In genomic region chr14:64725879-64726584, GRCh38 we compare ENCODE assay signal across 14 cellular contexts. TPM values are rescaled to one million over a fixed set of nuclear protein-coding genes. Genes with fewer than 3 reads are reported as not detected.
DNase-seq lines count a peak whose midpoint lies in the region; ATAC-seq and TF ChIP-seq lines count a peak whose summit lies in the region.
"Had no signal": no experiment of that assay in that cellular context is flagged by ENCODE, and none has a peak within 500 bp of the region (broad histone marks: within the 10 kb centered on the region; RNA-seq: fewer than 3 reads in every experiment).

No MANE protein-coding gene starts in this region.

- CTCF ChIA-PET in MCF 10A (lab: Yijun Ruan, JAX) = interaction anchor here (0.7 to 3.8 kb wide), 4 partner anchors 38 to 185 kb away, joined by 3 to 19 read pairs (median 4); no protein-coding TSS in a partner anchor

- peaks cover 40% of the 10 kb centered on the region for H3K4me1 Mint-ChIP-seq in MCF 10A (ENCODE audit: insufficient read depth, unreplicated experiment)
- H3K4me1 Mint-ChIP-seq: B cell had no signal

- TF ChIP-seq CTCF in MCF 10A (IDR thresholded peaks at IDR 0.05; ENCODE audit: unreplicated experiment) (no peak), mucosa of descending colon (IDR thresholded peaks at IDR 0.05) (no peak)

- no peak overlapping the region for H3K18ac ChIP-seq in mesendoderm (ENCODE audit: low read length)

- H3K36me3 Mint-ChIP-seq in MCF 10A (ENCODE audit: insufficient read depth, unreplicated experiment) = peaks cover 29% of the 10 kb centered on the region
- H3K36me3 Mint-ChIP-seq: activated naive CD8-positive, alpha-beta T cell treated with anti-CD3 and anti-CD28 coated beads, Interleukin-2, amount 10 ng/mL, durations not matched to agents 7 days and 5 days had no signal

- peak overlapping the region; percentile 23 for H3K4me3 Mint-ChIP-seq in MCF 10A (ENCODE audit: unreplicated experiment)
- H3K4me3 Mint-ChIP-seq: activated naive CD8-positive, alpha-beta T cell treated with anti-CD3 and anti-CD28 coated beads, Interleukin-2, amount 10 ng/mL, durations not matched to agents 7 days and 5 days; B cell had no signal

- H3K4me2 ChIP-seq in mesendoderm (ENCODE audit: low read length) = no peak overlapping the region

- H3K27me3 Mint-ChIP-seq in MCF 10A (ENCODE audit: insufficient read depth, unreplicated experiment) = no peaks in the 10 kb centered on the region

- peaks cover 24% of the 10 kb centered on the region for H3K79me1 ChIP-seq in mesendoderm (ENCODE audit: low read length)

- ATAC-seq in right cardiac atrium (no peak), Right ventricle myocardium inferior (no peak), GM19397 (IDR thresholded peaks at IDR 0.05; ENCODE audit: unreplicated experiment) (no peak), mucosa of descending colon (no peak), GM21737 (IDR thresholded peaks at IDR 0.05; ENCODE audit: unreplicated experiment) (no peak)
- ATAC-seq: stimulated activated naive CD8-positive, alpha-beta T cell treated with anti-CD3 and anti-CD28 coated beads, Interleukin-15, Interleukin-2, amounts not matched to agents 100 U/mL and 50 U/mL, for 24 hours had no signal

- H3K9ac ChIP-seq in mesendoderm (ENCODE audit: low read length) = no peak overlapping the region

- POLR2A ChIA-PET in MCF 10A (lab: Yijun Ruan, JAX) = interaction anchor here (0.8 to 15.5 kb wide), 13 partner anchors 12 to 102 kb away, joined by 3 to 283 read pairs (median 4); partner anchors contain the start of gene PLEKHG3

- no peak overlapping the region for H3K4me3 ChIP-seq in right cardiac atrium (ENCODE audit: low read length)
- no peak overlapping the region for H3K4me3 ChIP-seq in mesendoderm (ENCODE audit: low read length)
- no peak overlapping the region for H3K4me3 ChIP-seq in mucosa of descending colon
- H3K4me3 ChIP-seq: HAP-1 had no signal

- H2BK120ac ChIP-seq in mesendoderm (ENCODE audit: low read depth, low read length) = no peak overlapping the region

- no peaks in the 10 kb centered on the region for H3K9me3 ChIP-seq in right cardiac atrium (ENCODE audit: control insufficient read depth, low read length)
- H3K9me3 ChIP-seq in mucosa of descending colon = no peaks in the 10 kb centered on the region
- H3K9me3 ChIP-seq: HAP-1 had no signal

- H3K9me3 Mint-ChIP-seq in MCF 10A (ENCODE audit: unreplicated experiment) = no peaks in the 10 kb centered on the region
- H3K9me3 Mint-ChIP-seq: activated naive CD8-positive, alpha-beta T cell treated with anti-CD3 and anti-CD28 coated beads, Interleukin-2, amount 10 ng/mL, durations not matched to agents 7 days and 5 days; neural crest cell had no signal

- WGBS in right cardiac atrium = 93% methylated on average over 6 of the region's 6 CpGs
- no CpG with 5 or more reads among the region's 6 CpGs for whole genome bisulfite sequencing in mesendoderm (ENCODE audit: extremely low coverage, insufficient coverage, low lambda C conversion rate)

- H3K27ac ChIP-seq in right cardiac atrium (ENCODE audit: low read length) (peak overlapping the region; percentile 61), mesendoderm (ENCODE audit: low read depth, low read length) (no peak overlapping the region)

- DNase-seq in right cardiac atrium = no peak
- DNase-seq in Right ventricle myocardium inferior (ENCODE audit: missing footprints) = no peak
- no peak for DNase-seq in MCF 10A (ENCODE audit: unreplicated experiment)
- DNase-seq in mesendoderm = peak; percentile 32
- DNase-seq in stimulated activated CD4-positive, alpha-beta T cell treated with anti-CD3 and anti-CD28 coated beads, Interleukin-1b, Interleukin-23, amount 100 ng/mL, for 48 hours = no peak
- DNase-seq in mucosa of descending colon = no peak
- DNase-seq: activated naive CD8-positive, alpha-beta T cell treated with anti-CD3 and anti-CD28 coated beads, Interleukin-2, amount 10 ng/mL, durations not matched to agents 7 days and 5 days; Kasumi-1; stimulated activated naive CD8-positive, alpha-beta T cell treated with anti-CD3 and anti-CD28 coated beads, Interleukin-15, Interleukin-2, amounts not matched to agents 100 U/mL and 50 U/mL, for 24 hours had no signal

- no peak overlapping the region for H2AK5ac ChIP-seq in mesendoderm (ENCODE audit: low read length)

- no peak overlapping the region for H3K4ac ChIP-seq in mesendoderm (ENCODE audit: low read depth, low read length)

- H3K36me3 ChIP-seq in mesendoderm (ENCODE audit: control insufficient read depth, insufficient read depth, low read length) (peaks cover 5% of the 10 kb centered on the region), mucosa of descending colon (ENCODE audit: low read depth) (no peaks in the 10 kb centered on the region)

- no TSS peak for BruUV-seq in MCF 10A (replicated peaks; lab: Mats Ljungman, UMichigan)

- H3K27ac Mint-ChIP-seq in MCF 10A (ENCODE audit: low read depth, unreplicated experiment) = peak overlapping the region; percentile 90
- H3K27ac Mint-ChIP-seq: activated naive CD8-positive, alpha-beta T cell treated with anti-CD3 and anti-CD28 coated beads, Interleukin-2, amount 10 ng/mL, durations not matched to agents 7 days and 5 days; B cell had no signal

- H3K23ac ChIP-seq in mesendoderm (ENCODE audit: low read length) = no peak overlapping the region

- H3K79me2 ChIP-seq in mesendoderm (ENCODE audit: control insufficient read depth, insufficient read depth, low read length) = peaks cover 40% of the 10 kb centered on the region

- no peak overlapping the region for H2BK15ac ChIP-seq in mesendoderm (replicated peaks; ENCODE audit: low read depth)

- peaks cover 27% of the 10 kb centered on the region for H3K4me1 ChIP-seq in right cardiac atrium (ENCODE audit: control insufficient read depth, insufficient read depth, low read length)
- H3K4me1 ChIP-seq in mesendoderm (ENCODE audit: control insufficient read depth, low read depth, low read length) = peaks cover 32% of the 10 kb centered on the region
- H3K4me1 ChIP-seq in mucosa of descending colon (ENCODE audit: low read depth) = peaks cover 53% of the 10 kb centered on the region

- no peak overlapping the region for H4K8ac ChIP-seq in mesendoderm (ENCODE audit: low read depth, low read length)

- H2BK5ac ChIP-seq in mesendoderm (ENCODE audit: low read length) = no peak overlapping the region

- intact Hi-C loops in right cardiac atrium (cut with DNase I) = no loop called here
- intact Hi-C loops in Right ventricle myocardium inferior (cut with DNase I) = loop anchor here (10.0 kb wide), 1 partner anchor 51 kb away; no protein-coding TSS in a partner anchor
- intact Hi-C loops in MCF 10A (cut with micrococcal nuclease) = no loop called here
- intact Hi-C loops in mucosa of descending colon (cut with DNase I, micrococcal nuclease) = no loop called here

- H4K5ac ChIP-seq in mesendoderm (ENCODE audit: low read length) = no peak overlapping the region

- H3K56ac ChIP-seq in mesendoderm (ENCODE audit: low read length) = peak overlapping the region; percentile 6

- no peaks in the 10 kb centered on the region for H3K27me3 ChIP-seq in right cardiac atrium (ENCODE audit: control insufficient read depth, insufficient read depth)
- no peaks in the 10 kb centered on the region for H3K27me3 ChIP-seq in mesendoderm (ENCODE audit: insufficient read depth, low read length, poor library complexity)

RNA-seq across cellular contexts. Expression of gene PLEKHG3, which starts 21.8 kb away (rescaled TPM):
- 10 to 100 TPM; 35.7 to 58.7 (median 50.6) TPM for total RNA-seq in right cardiac atrium
- 12.6 TPM for polyA plus RNA-seq in right cardiac atrium
- total RNA-seq in Right ventricle myocardium inferior = 19.6 TPM
- total RNA-seq in MCF 10A (2022) = 52.9 and 72.8 TPM in 2 replicates
- polyA plus RNA-seq in mesendoderm (2013, experiment 1 of 2) = 20.7 TPM
- 21.8 TPM for polyA plus RNA-seq in mesendoderm (2013, experiment 2 of 2)
- 10 to 100 TPM; 72.0 to 96.6 (median 91.4) TPM for total RNA-seq in mucosa of descending colon
